13 cellular contexts compared by ENCODE assay signal in the genomic region with DNA sequence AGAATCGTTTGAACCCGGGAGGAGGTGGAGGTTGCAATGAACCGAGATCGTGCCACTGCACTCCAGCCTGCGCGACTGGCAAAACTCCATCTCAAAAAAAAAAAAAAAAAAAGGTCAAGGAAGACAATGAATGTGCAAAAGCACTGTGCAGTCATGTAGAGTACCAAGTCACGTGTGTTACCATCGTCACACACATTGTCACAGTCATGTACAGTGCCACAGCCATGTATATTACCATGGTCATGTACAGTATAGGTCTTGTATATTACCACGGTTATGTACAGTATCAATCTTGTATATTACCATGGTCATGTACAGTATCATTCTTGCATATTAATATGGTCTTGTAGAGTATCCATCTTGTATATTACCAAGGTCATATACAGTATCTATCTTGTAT. TPM values are rescaled to one million over a fixed set of nuclear protein-coding genes. Genes with fewer than 3 reads are reported as not detected.
DNase-seq lines count a peak whose midpoint lies in the region; ATAC-seq and TF ChIP-seq lines count a peak whose summit lies in the region.
"Had no signal": no experiment of that assay in that cellular context is flagged by ENCODE, and none has a peak within 500 bp of the region (broad histone marks: within the 10 kb centered on the region; RNA-seq: fewer than 3 reads in every experiment).

No MANE protein-coding gene starts in this region.

- no peak for TF ChIP-seq CTCF in CD4-positive, alpha-beta T cell (IDR thresholded peaks at IDR 0.05)
- TF ChIP-seq CTCF in HCT116 (IDR thresholded peaks at IDR 0.05 in 2 of 3, conservative IDR thresholded peaks at IDR 0.05 in 1 of 3; ENCODE audit: borderline replicate concordance in 1 of 3, insufficient read depth in 1 of 3, low read depth in 2 of 3, low read length in 2 of 3) = no peak
- TF ChIP-seq CTCF in natural killer cell (IDR thresholded peaks at IDR 0.05) = no peak
- TF ChIP-seq CTCF in thyroid gland (IDR thresholded peaks at IDR 0.05) = no peak

- no peak overlapping the region for H3K27ac ChIP-seq in CD4-positive, alpha-beta T cell (ENCODE audit: low read depth, low read length)
- H3K27ac ChIP-seq in HCT116 (ENCODE audit: low read depth, low read length) = peak overlapping the region; percentile 42; the same call in 1 of the 2 replicates
- peak overlapping the region in 1 of 3 donors; percentile 97 for H3K27ac ChIP-seq in thyroid gland

- H3K36me3 ChIP-seq in HCT116 (ENCODE audit: control insufficient read depth in 1 of 2, insufficient read depth in 2 of 2, low read length in 2 of 2) (no peaks in the 10 kb centered on the region; a peak in 1 of 4 replicates), thyroid gland (peaks cover 0 to 10% of the 10 kb centered on the region in 2 donors)
- H3K36me3 ChIP-seq: uterus had no signal

- no peaks in the 10 kb centered on the region for H4K20me1 ChIP-seq in HCT116 (ENCODE audit: insufficient read depth)

- H2AFZ ChIP-seq in HCT116 (ENCODE audit: low read depth, low read length, poor library complexity, severe bottlenecking) = no peak overlapping the region

- CTCF ChIA-PET in CD4-positive, alpha-beta T cell (lab: Charles Lee) = interaction anchor here (1.7 kb wide), 1 partner anchor 14 kb away, joined by 8 read pairs; the partner anchor contains the start of gene DHRS3
- CTCF ChIA-PET in HCT116 (lab: Charles Lee) = no interaction called here

- intact Hi-C loops in CD4-positive, alpha-beta T cell (cut with DNase I, micrococcal nuclease) = loop anchor here in 1 of 2 experiments (1.0 kb wide), 1 partner anchor 14 kb away; no protein-coding TSS in a partner anchor
- intact Hi-C loops in HCT116 (cut with micrococcal nuclease) (no loop called here), natural killer cell (cut with micrococcal nuclease) (loop anchor here (1.0 to 5.0 kb wide), 3 partner anchors 9 to 133 kb away; no protein-coding TSS in a partner anchor), thyroid gland (cut with DNase I) (no loop called here), sciatic nerve (cut with DNase I) (no loop called here)

- POLR2A ChIA-PET in CD4-positive, alpha-beta T cell (lab: Charles Lee) = interaction anchor here (0.7 to 5.1 kb wide), 6 partner anchors 8 to 260 kb away, joined by 3 to 161 read pairs (median 4); partner anchors contain the start of gene DHRS3
- POLR2A ChIA-PET in HCT116 (lab: Charles Lee) = interaction anchor here (1.0 to 2.0 kb wide), 2 partner anchors 10 to 13 kb away, joined by 4 to 12 read pairs; partner anchors contain the start of gene DHRS3
- POLR2A ChIA-PET in activated naive CD8-positive, alpha-beta T cell treated with anti-CD3 and anti-CD28 coated beads, Interleukin-2, amount 10 ng/mL, durations not matched to agents 7 days and 5 days (lab: Charles Lee) = interaction anchor here (0.7 to 7.3 kb wide), 4 partner anchors 9 to 95 kb away, joined by 4 to 98 read pairs (median 4); partner anchors contain the start of gene DHRS3

- no peak overlapping the region for H3K4me3 ChIP-seq in HCT116 (replicated peaks in 1 of 2; ENCODE audit: low read depth in 1 of 2, low read length in 2 of 2)
- H3K4me3 ChIP-seq in thyroid gland (replicated peaks in 1 of 3) = no peak overlapping the region
- H3K4me3 ChIP-seq: mucosa of descending colon, sigmoid colon, uterus had no signal

- H3K9me2 ChIP-seq in HCT116 (ENCODE audit: insufficient read depth) = no peaks in the 10 kb centered on the region

- TF ChIP-seq RAD21 in HCT116 (IDR thresholded peaks at IDR 0.05; ENCODE audit: low read depth) = no peak

- 89 to 91% methylated on average over 9 of the region's 9 CpGs for WGBS in thyroid gland, 2 donors

- H3K9ac ChIP-seq in HCT116 (ENCODE audit: low read length) = no peak overlapping the region

- no peaks in the 10 kb centered on the region for H3K9me3 ChIP-seq in CD4-positive, alpha-beta T cell (ENCODE audit: control insufficient read depth, low read length)
- H3K9me3 ChIP-seq in HCT116 (ENCODE audit: control insufficient read depth in 1 of 2, insufficient read depth in 1 of 2, low read depth in 1 of 2, low read length in 2 of 2) (no peaks in the 10 kb centered on the region), thyroid gland (no peaks in the 10 kb centered on the region)
- H3K9me3 ChIP-seq: mucosa of descending colon, sigmoid colon, uterus had no signal

- no peak for ATAC-seq in CD4-positive, alpha-beta T cell (ENCODE audit: poor library complexity)
- ATAC-seq in HCT116 (no peak), natural killer cell (no peak), sciatic nerve (no peak)
- no peak for ATAC-seq in activated naive CD8-positive, alpha-beta T cell treated with anti-CD3 and anti-CD28 coated beads, Interleukin-2, amount 10 ng/mL, durations not matched to agents 7 days and 5 days (ENCODE audit: low read depth)

- peaks cover 2% of the 10 kb centered on the region for H3K9me3 Mint-ChIP-seq in CD4-positive, alpha-beta T cell
- peaks cover 8% of the 10 kb centered on the region for H3K9me3 Mint-ChIP-seq in activated naive CD8-positive, alpha-beta T cell treated with anti-CD3 and anti-CD28 coated beads, Interleukin-2, amount 10 ng/mL, durations not matched to agents 7 days and 5 days
- no peaks in the 10 kb centered on the region for H3K9me3 Mint-ChIP-seq in natural killer cell

- H3K4me1 ChIP-seq in HCT116 (ENCODE audit: control insufficient read depth in 1 of 2, insufficient read depth in 2 of 2, low read length in 2 of 2) = peaks cover 52 to 80% of the 10 kb centered on the region in 2 experiments
- H3K4me1 ChIP-seq in thyroid gland = peaks cover 29 to 56% of the 10 kb centered on the region in 2 donors

- no peak for TF ChIP-seq POLR2A in HCT116 (IDR thresholded peaks at IDR 0.05; ENCODE audit: borderline replicate concordance, extremely low read depth, insufficient read depth, insufficient read length)
- no peak for TF ChIP-seq POLR2A in thyroid gland (IDR thresholded peaks at IDR 0.05)

- peak overlapping the region; percentile 67 for H3K4me2 ChIP-seq in HCT116 (ENCODE audit: low read length)

- H3K27me3 Mint-ChIP-seq in CD4-positive, alpha-beta T cell = no peaks in the 10 kb centered on the region
- no peaks in the 10 kb centered on the region for H3K27me3 Mint-ChIP-seq in activated naive CD8-positive, alpha-beta T cell treated with anti-CD3 and anti-CD28 coated beads, Interleukin-2, amount 10 ng/mL, durations not matched to agents 7 days and 5 days
- H3K27me3 Mint-ChIP-seq in natural killer cell (ENCODE audit: low read depth in 2 of 2) = no peaks in the 10 kb centered on the region

- no peak for DNase-seq in CD4-positive, alpha-beta T cell
- DNase-seq in HCT116 (ENCODE audit: low read depth, low spot score) (no peak), natural killer cell (no peak), KG1 (lab: John Stamatoyannopoulos, UW) (no peak), thyroid gland (no peak), sciatic nerve (ENCODE audit: low spot score) (no peak)
- no peak for DNase-seq in activated naive CD8-positive, alpha-beta T cell treated with anti-CD3 and anti-CD28 coated beads, Interleukin-2, amount 10 ng/mL, durations not matched to agents 7 days and 5 days
- DNase-seq: NCI-H1105 treated with DMSO at 0.1 percent for 48 hours, sigmoid colon had no signal

- no peaks in the 10 kb centered on the region for H3K27me3 ChIP-seq in CD4-positive, alpha-beta T cell (ENCODE audit: control insufficient read depth, insufficient read depth, low read length)
- H3K27me3 ChIP-seq in HCT116 (ENCODE audit: insufficient read depth, low read length) (no peaks in the 10 kb centered on the region), thyroid gland (no peaks in the 10 kb centered on the region)
- H3K27me3 ChIP-seq: sigmoid colon, uterus had no signal

- H3K36me3 Mint-ChIP-seq in CD4-positive, alpha-beta T cell (ENCODE audit: low read depth) = peaks cover 55% of the 10 kb centered on the region
- H3K36me3 Mint-ChIP-seq in activated naive CD8-positive, alpha-beta T cell treated with anti-CD3 and anti-CD28 coated beads, Interleukin-2, amount 10 ng/mL, durations not matched to agents 7 days and 5 days = peaks cover 57% of the 10 kb centered on the region
- no peaks in the 10 kb centered on the region for H3K36me3 Mint-ChIP-seq in natural killer cell

- peaks cover 65% of the 10 kb centered on the region for H3K79me2 ChIP-seq in HCT116 (ENCODE audit: insufficient read depth, low read length)

- BruUV-seq in HCT116 (replicated peaks; lab: Mats Ljungman, UMichigan) = no TSS peak

- RAD21 ChIA-PET in HCT116 (lab: Charles Lee; ENCODE audit: low non-redundant PET in 1 of 2, low total read pairs in 2 of 2, uncharacterized antibody in 2 of 2, unreplicated experiment in 2 of 2) = interaction anchor here in 1 of 2 experiments (0.7 to 1.0 kb wide), 2 partner anchors 11 to 115 kb away, joined by 3 to 6 read pairs; no protein-coding TSS in a partner anchor

- H3K4me1 Mint-ChIP-seq in CD4-positive, alpha-beta T cell (ENCODE audit: low read depth) = peaks cover 73% of the 10 kb centered on the region
- peaks cover 69% of the 10 kb centered on the region for H3K4me1 Mint-ChIP-seq in activated naive CD8-positive, alpha-beta T cell treated with anti-CD3 and anti-CD28 coated beads, Interleukin-2, amount 10 ng/mL, durations not matched to agents 7 days and 5 days
- peaks cover 69 to 82% of the 10 kb centered on the region in 2 donors for H3K4me1 Mint-ChIP-seq in natural killer cell

- no peak overlapping the region for H3K4me3 Mint-ChIP-seq in CD4-positive, alpha-beta T cell
- no peak overlapping the region for H3K4me3 Mint-ChIP-seq in activated naive CD8-positive, alpha-beta T cell treated with anti-CD3 and anti-CD28 coated beads, Interleukin-2, amount 10 ng/mL, durations not matched to agents 7 days and 5 days
- H3K4me3 Mint-ChIP-seq in natural killer cell = peak overlapping the region; percentile 82

- H3K27ac Mint-ChIP-seq in CD4-positive, alpha-beta T cell = peak overlapping the region; percentile 77
- H3K27ac Mint-ChIP-seq in activated naive CD8-positive, alpha-beta T cell treated with anti-CD3 and anti-CD28 coated beads, Interleukin-2, amount 10 ng/mL, durations not matched to agents 7 days and 5 days = peak overlapping the region; percentile 75
- peak overlapping the region; percentile 90 to 95 for H3K27ac Mint-ChIP-seq in natural killer cell

TF ChIP-seq in HCT116, 20 proteins besides CTCF, POLR2A, EP300 and RAD21 (continues in another document):
- TF ChIP-seq SRF (IDR thresholded peaks at IDR 0.05; ENCODE audit: low read depth) (no peak), SP1 (IDR thresholded peaks at IDR 0.05; ENCODE audit: low read depth) (no peak), SIN3A (IDR thresholded peaks at IDR 0.05; ENCODE audit: low read depth) (no peak)

RNA-seq across cellular contexts. Expression of gene DHRS3, which starts 13.0 kb away (rescaled TPM):
- total RNA-seq in CD4-positive, alpha-beta T cell = 100 to 1,000 TPM; 102 to 108 TPM
- total RNA-seq in HCT116 (2021; ENCODE audit: unreplicated experiment) = 87.0 TPM
- polyA plus RNA-seq in HCT116 (2012) = 91.6 and 92.2 TPM in 2 replicates
- total RNA-seq in activated naive CD8-positive, alpha-beta T cell treated with anti-CD3 and anti-CD28 coated beads, Interleukin-2, amount 10 ng/mL, durations not matched to agents 7 days and 5 days = 100 to 1,000 TPM; 105 to 109 TPM
- total RNA-seq in natural killer cell = 100 to 1,000 TPM; 106 to 175 (median 153) TPM
- total RNA-seq in thyroid gland = 100 to 1,000 TPM; 181 to 304 (median 268) TPM
- total RNA-seq in sciatic nerve = 271 TPM
- total RNA-seq: OCI-LY7, SK-MEL-5 had no signal

RNA-seq across cellular contexts. Expression of gene AADACL4, which starts 38.9 kb away (rescaled TPM):
- total RNA-seq in CD4-positive, alpha-beta T cell = not detected
- total RNA-seq in HCT116 (2021; ENCODE audit: unreplicated experiment) (not detected), natural killer cell (not detected), thyroid gland (not detected), sciatic nerve (not detected)
- not detected in 2 replicates for polyA plus RNA-seq in HCT116 (2012)
- not detected for total RNA-seq in activated naive CD8-positive, alpha-beta T cell treated with anti-CD3 and anti-CD28 coated beads, Interleukin-2, amount 10 ng/mL, durations not matched to agents 7 days and 5 days
- total RNA-seq: mucosa of descending colon, OCI-LY7, sigmoid colon, SK-MEL-5 had no signal
